Comparison of ENCODE assay signal across 7 cellular contexts in genomic region chrX:324664-325063, GRCh38. TPM values are rescaled to one million over a fixed set of nuclear protein-coding genes. Genes with fewer than 3 reads are reported as not detected.
A peak's percentile ranks its signal among the peaks of the same experiment; 100 is the strongest.
DNase-seq lines count a peak whose midpoint lies in the region; ATAC-seq and TF ChIP-seq lines count a peak whose summit lies in the region.
"Not testable (repeated sequence)": the region's sequence is repeated elsewhere in the genome, so short reads cannot be mapped to it uniquely, and the experiment has no call there.

No MANE protein-coding gene starts in this region.

- POLR2A ChIA-PET in CD4-positive, alpha-beta T cell (lab: Charles Lee); PC-3 (lab: Charles Lee; ENCODE audit: unreplicated experiment): not testable (repeated sequence)

- H3K36me3 ChIP-seq in PC-3 (ENCODE audit: low read depth, low read length); lower lobe of right lung: not testable (repeated sequence)

- not testable (repeated sequence) for H2AFZ ChIP-seq in PC-3 (ENCODE audit: low read length)

- not testable (repeated sequence) for TF ChIP-seq CTCF in CD4-positive, alpha-beta T cell (IDR thresholded peaks at IDR 0.05); PC-3 (conservative IDR thresholded peaks at IDR 0.05; ENCODE audit: low read depth, low read length); endothelial cell (IDR thresholded peaks at IDR 0.05; ENCODE audit: unreplicated experiment); lower lobe of right lung (IDR thresholded peaks at IDR 0.05)
- TF ChIP-seq CTCF in retinal pigment epithelial cell (conservative IDR thresholded peaks at IDR 0.05; ENCODE audit: low read depth, low read length): peak; percentile 3

- not testable (repeated sequence) for H3K27ac Mint-ChIP-seq in CD4-positive, alpha-beta T cell; endothelial cell (ENCODE audit: unreplicated experiment)
- H3K27ac Mint-ChIP-seq in activated CD8-positive, alpha-beta memory T cell treated with anti-CD3 and anti-CD28 coated beads, Interleukin-2, amount 10 ng/mL, durations not matched to agents 7 days and 5 days: peak overlapping the region; percentile 67

- ATAC-seq in CD4-positive, alpha-beta T cell (ENCODE audit: poor library complexity); PC-3; left ventricle myocardium superior: not testable (repeated sequence)
- ATAC-seq in activated CD8-positive, alpha-beta memory T cell treated with anti-CD3 and anti-CD28 coated beads, Interleukin-2, amount 10 ng/mL, durations not matched to agents 7 days and 5 days: peak; percentile 18
- ATAC-seq in lower lobe of right lung: peak in 1 of 2 donors; percentile 27

- peak overlapping the region; percentile 51 for H3K4me3 Mint-ChIP-seq in CD4-positive, alpha-beta T cell
- not testable (repeated sequence) for H3K4me3 Mint-ChIP-seq in activated CD8-positive, alpha-beta memory T cell treated with anti-CD3 and anti-CD28 coated beads, Interleukin-2, amount 10 ng/mL, durations not matched to agents 7 days and 5 days
- peak overlapping the region; percentile 51 for H3K4me3 Mint-ChIP-seq in endothelial cell (ENCODE audit: unreplicated experiment)

- peaks cover 36% of the 10 kb centered on the region for H3K4me1 Mint-ChIP-seq in CD4-positive, alpha-beta T cell (ENCODE audit: low read depth)
- H3K4me1 Mint-ChIP-seq in activated CD8-positive, alpha-beta memory T cell treated with anti-CD3 and anti-CD28 coated beads, Interleukin-2, amount 10 ng/mL, durations not matched to agents 7 days and 5 days: peaks cover 34% of the 10 kb centered on the region
- H3K4me1 Mint-ChIP-seq in endothelial cell (ENCODE audit: unreplicated experiment): not testable (repeated sequence)

- intact Hi-C loops in CD4-positive, alpha-beta T cell (cut with DNase I, micrococcal nuclease): loop anchor here (5.0 to 10.0 kb wide), 2 partner anchors 63 to 830 kb away; partner anchors contain the start of gene PPP2R3B (in 1 of the 2)
- intact Hi-C loops in PC-3 (cut with micrococcal nuclease); left ventricle myocardium superior (cut with micrococcal nuclease); lower lobe of right lung (cut with DNase I): not testable (repeated sequence)

- H3K36me3 Mint-ChIP-seq in CD4-positive, alpha-beta T cell (ENCODE audit: low read depth); activated CD8-positive, alpha-beta memory T cell treated with anti-CD3 and anti-CD28 coated beads, Interleukin-2, amount 10 ng/mL, durations not matched to agents 7 days and 5 days; endothelial cell (ENCODE audit: low read depth, unreplicated experiment): not testable (repeated sequence)

- H3F3A ChIP-seq in PC-3 (ENCODE audit: low read length, unreplicated experiment): not testable (repeated sequence)

- not testable (repeated sequence) for H3K9me3 ChIP-seq in CD4-positive, alpha-beta T cell (ENCODE audit: control insufficient read depth, low read length); PC-3 (ENCODE audit: low read length); lower lobe of right lung

- H3K27me3 ChIP-seq in CD4-positive, alpha-beta T cell (ENCODE audit: control insufficient read depth, insufficient read depth, low read length); PC-3 (ENCODE audit: low read length); lower lobe of right lung (ENCODE audit: low read depth): not testable (repeated sequence)

- H3K4me2 ChIP-seq in PC-3 (ENCODE audit: low read length): not testable (repeated sequence)

- not testable (repeated sequence) for H3K9me3 Mint-ChIP-seq in CD4-positive, alpha-beta T cell; activated CD8-positive, alpha-beta memory T cell treated with anti-CD3 and anti-CD28 coated beads, Interleukin-2, amount 10 ng/mL, durations not matched to agents 7 days and 5 days (ENCODE audit: low read depth); endothelial cell (ENCODE audit: unreplicated experiment)

- CTCF ChIA-PET in CD4-positive, alpha-beta T cell (lab: Charles Lee); PC-3 (lab: Charles Lee); activated CD8-positive, alpha-beta memory T cell treated with anti-CD3 and anti-CD28 coated beads, Interleukin-2, amount 10 ng/mL, durations not matched to agents 7 days and 5 days (lab: Charles Lee): not testable (repeated sequence)

- not testable (repeated sequence) for H4K20me1 ChIP-seq in PC-3 (ENCODE audit: low read length)

- H3K9ac ChIP-seq in PC-3 (ENCODE audit: low read length): not testable (repeated sequence)

- not testable (repeated sequence) for H3K9me2 ChIP-seq in PC-3 (replicated peaks; ENCODE audit: low read length)

- not testable (repeated sequence) for BruUV-seq in PC-3 (replicated peaks; lab: Mats Ljungman, UMichigan)

- peak in 1 of 10 experiments; percentile 22 for DNase-seq in CD4-positive, alpha-beta T cell
- peak; percentile 32 for DNase-seq in PC-3
- peak; percentile 70 for DNase-seq in activated CD8-positive, alpha-beta memory T cell treated with anti-CD3 and anti-CD28 coated beads, Interleukin-2, amount 10 ng/mL, durations not matched to agents 7 days and 5 days
- DNase-seq in endothelial cell (ENCODE audit: low spot score); retinal pigment epithelial cell (ENCODE audit: low read depth): not testable (repeated sequence)
- DNase-seq in left ventricle myocardium superior: peak; percentile 30
- peak; percentile 41 for DNase-seq in lower lobe of right lung

- H3K4me3 ChIP-seq in PC-3 (ENCODE audit: low read length); lower lobe of right lung; retinal pigment epithelial cell (ENCODE audit: low read length): not testable (repeated sequence)

- H3K4me1 ChIP-seq in PC-3 (ENCODE audit: insufficient read depth, low read length): not testable (repeated sequence)
- H3K4me1 ChIP-seq in lower lobe of right lung: peaks cover 13% of the 10 kb centered on the region

- H3K27me3 Mint-ChIP-seq in CD4-positive, alpha-beta T cell; activated CD8-positive, alpha-beta memory T cell treated with anti-CD3 and anti-CD28 coated beads, Interleukin-2, amount 10 ng/mL, durations not matched to agents 7 days and 5 days: not testable (repeated sequence)
- H3K27me3 Mint-ChIP-seq in endothelial cell (ENCODE audit: unreplicated experiment): peaks cover 19% of the 10 kb centered on the region

- H3K79me2 ChIP-seq in PC-3 (ENCODE audit: low read length): not testable (repeated sequence)

- H3K27ac ChIP-seq in CD4-positive, alpha-beta T cell (ENCODE audit: low read depth, low read length); PC-3 (ENCODE audit: low read length); lower lobe of right lung: not testable (repeated sequence)

RNA-seq across cellular contexts. Expression of gene GTPBP6, which starts 6.1 kb away (rescaled TPM):
- 10 to 100 TPM; 53.5 to 53.9 TPM for total RNA-seq in CD4-positive, alpha-beta T cell
- 38.8 and 49.0 TPM in 2 replicates for total RNA-seq in PC-3 (2014; rRNA removed)
- total RNA-seq in activated CD8-positive, alpha-beta memory T cell treated with anti-CD3 and anti-CD28 coated beads, Interleukin-2, amount 10 ng/mL, durations not matched to agents 7 days and 5 days: 10 to 100 TPM; 53.2 to 57.2 TPM
- 47.2 TPM for total RNA-seq in endothelial cell (ENCODE audit: unreplicated experiment)
- total RNA-seq in left ventricle myocardium superior: 51.9 TPM
- total RNA-seq in lower lobe of right lung: 47.1 TPM

RNA-seq across cellular contexts. Expression of gene PLCXD1, which starts 43.5 kb away (rescaled TPM):
- 10 to 100 TPM; 33.0 to 35.8 TPM for total RNA-seq in CD4-positive, alpha-beta T cell
- 25.7 and 31.2 TPM in 2 replicates for total RNA-seq in PC-3 (2014; rRNA removed)
- total RNA-seq in activated CD8-positive, alpha-beta memory T cell treated with anti-CD3 and anti-CD28 coated beads, Interleukin-2, amount 10 ng/mL, durations not matched to agents 7 days and 5 days: 10 to 100 TPM; 41.1 to 67.9 TPM
- total RNA-seq in endothelial cell (ENCODE audit: unreplicated experiment): 21.7 TPM
- total RNA-seq in left ventricle myocardium superior: 6.8 TPM
- total RNA-seq in lower lobe of right lung: 23.7 TPM
